In the genomic region with DNA sequence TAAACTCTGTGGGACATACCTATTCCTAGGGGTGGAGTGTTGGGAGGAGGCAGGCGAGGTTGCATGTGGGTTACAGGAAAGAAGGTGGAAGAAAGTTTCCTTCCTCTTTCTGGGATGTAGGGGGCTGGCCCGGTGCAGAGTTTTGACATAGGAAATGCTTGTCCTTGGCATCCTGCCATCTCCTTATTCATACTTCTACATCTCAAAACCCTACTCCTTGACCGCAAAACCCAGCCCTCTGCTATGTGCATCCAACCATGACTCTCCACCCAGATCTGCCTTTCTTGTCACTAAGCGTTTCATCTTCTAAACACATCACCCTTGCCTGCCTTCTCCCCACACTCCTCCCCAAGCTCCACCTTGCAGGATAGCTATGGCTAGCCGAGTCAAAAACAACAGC, we compare ENCODE assay signal across 8 cellular contexts.
DNase-seq lines count a peak whose midpoint lies in the region; ATAC-seq lines count a peak whose summit lies in the region.

No MANE protein-coding gene starts in this region.

- ATAC-seq in GM19467 (IDR thresholded peaks at IDR 0.05; ENCODE audit: unreplicated experiment), result peak; percentile 90
- ATAC-seq in HG03103 (IDR thresholded peaks at IDR 0.05; ENCODE audit: low read depth, unreplicated experiment), result peak; percentile 98

- DNase-seq in DMS53 (lab: John Stamatoyannopoulos, UW) (peak; percentile 36), NCI-H510A treated with DMSO at 0.1 percent for 48 hours (lab: John Stamatoyannopoulos, UW) (peak; percentile 26), amniotic epithelial cell (ENCODE audit: low read depth) (peak; percentile 71), kidney glomerular epithelial cell (lab: John Stamatoyannopoulos, UW) (peak; percentile 82)
- DNase-seq in activated CD4-positive, alpha-beta T cell treated with anti-CD3 and anti-CD28 coated beads for 4 hours, result peak; percentile 45 to 47
- peak; percentile 13 for DNase-seq in stimulated activated CD8-positive, alpha-beta memory T cell treated with anti-CD3 and anti-CD28 coated beads, Interleukin-15, amount 100 ng/mL, for 1 hour (ENCODE audit: low read depth)

Comparison
In these comparisons a context has a peak if more than half of its experiments do, and no peak if none do; other contexts are left out.
1. Peak in every context shown above with its lines: DNase-seq and ATAC-seq.
2. DNase-seq: peak in every context shown above with its lines; median percentile 82 in kidney glomerular epithelial cell; 71 in amniotic epithelial cell; 46 in activated CD4-positive, alpha-beta T cell treated with anti-CD3 and anti-CD28 coated beads for 4 hours; 36 in DMS53; 26 in NCI-H510A treated with DMSO at 0.1 percent for 48 hours; 13 in stimulated activated CD8-positive, alpha-beta memory T cell treated with anti-CD3 and anti-CD28 coated beads, Interleukin-15, amount 100 ng/mL, for 1 hour.